ENCODE assay signal across 8 cellular contexts in the genomic region with DNA sequence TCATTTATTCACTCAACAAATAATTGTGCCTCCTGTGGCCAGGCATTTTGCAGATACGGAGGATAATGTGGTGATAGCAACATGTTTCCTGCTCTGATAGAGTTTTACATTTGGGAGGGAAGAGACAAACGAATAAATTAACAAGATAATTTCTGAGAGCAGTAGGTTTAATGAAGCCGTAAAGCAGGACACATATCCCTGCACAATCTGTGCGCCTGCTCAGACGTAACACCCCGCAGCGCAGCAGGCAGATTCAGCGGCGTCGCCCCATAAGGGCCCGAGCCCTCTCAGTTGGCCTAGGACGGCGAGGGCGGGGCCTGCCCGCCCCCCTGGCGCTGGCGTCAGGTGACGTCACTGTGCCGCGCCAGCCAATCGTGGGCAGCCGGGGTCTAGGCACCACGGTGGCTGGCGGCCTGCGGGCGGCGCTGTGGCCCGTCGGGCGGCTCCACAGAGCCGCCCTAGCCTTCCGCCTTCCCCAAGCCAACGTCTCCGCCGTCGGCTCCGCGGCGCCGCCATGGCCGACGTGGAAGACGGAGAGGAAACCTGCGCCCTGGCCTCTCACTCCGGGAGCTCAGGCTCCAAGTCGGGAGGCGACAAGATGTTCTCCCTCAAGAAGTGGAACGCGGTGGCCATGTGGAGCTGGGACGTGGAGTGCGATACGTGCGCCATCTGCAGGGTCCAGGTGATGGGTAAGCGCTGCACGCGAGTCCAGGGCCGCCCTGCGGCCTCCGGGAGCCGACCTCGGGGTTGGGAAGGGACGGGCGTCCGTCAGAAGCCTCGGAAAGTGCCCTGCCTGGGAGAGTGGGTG. TPM values are rescaled to one million over a fixed set of nuclear protein-coding genes. Genes with fewer than 3 reads are reported as not detected.
DNase-seq lines count a peak whose midpoint lies in the region; TF ChIP-seq lines count a peak whose summit lies in the region.

RNF7 (plus strand) TSS at position 471 of the 808 bp plus-strand sequence; CDS start at position 515, 44 bp downstream.

- peak within 1 kb of the TSS; percentile 88 for H3K4me3 ChIP-seq in MM.1S (ENCODE audit: low read length)
- H3K4me3 ChIP-seq in fibroblast of villous mesenchyme (ENCODE audit: low read depth, low read length) = peak within 1 kb of the TSS; percentile 93
- H3K4me3 ChIP-seq in stomach smooth muscle (ENCODE audit: low read length in 2 of 2) = peak within 1 kb of the TSS; percentile 96 to 97

- peak; percentile 81 for DNase-seq in GF-D8 (lab: John Stamatoyannopoulos, UW)
- DNase-seq in HCEC 1CT = peak; percentile 95
- DNase-seq in MM.1S = peak; percentile 97
- peak; percentile 81 for DNase-seq in SIG-M5 (lab: John Stamatoyannopoulos, UW)
- peak; percentile 98 for DNase-seq in activated gamma-delta T cell (lab: John Stamatoyannopoulos, UW)
- peak; percentile 95 for DNase-seq in fibroblast of villous mesenchyme (ENCODE audit: low read depth)
- DNase-seq in neural crest cell (ENCODE audit: low read depth, low spot score) = peak; percentile 93

- peaks cover 18% of the 10 kb centered on the region for H3K4me1 ChIP-seq in MM.1S (ENCODE audit: low read length)
- H3K4me1 ChIP-seq in stomach smooth muscle (ENCODE audit: control insufficient read depth, insufficient read depth, low read length) = peaks cover 10% of the 10 kb centered on the region

- H3K4me2 ChIP-seq in MM.1S (ENCODE audit: low read depth, low read length) = peak within 1 kb of the TSS; percentile 77

- peak within 1 kb of the TSS; percentile 98 for H3K27ac Mint-ChIP-seq in neural crest cell (ENCODE audit: unreplicated experiment)

- H3K9me3 ChIP-seq in MM.1S (replicated peaks; ENCODE audit: insufficient read depth, low read length) (no peaks in the 10 kb centered on the region), stomach smooth muscle (ENCODE audit: control insufficient read depth in 2 of 2, low read length in 2 of 2) (no peaks in the 10 kb centered on the region)

- peak within 1 kb of the TSS; percentile 84 for H3K9ac ChIP-seq in MM.1S (ENCODE audit: low read length)
- H3K9ac ChIP-seq in stomach smooth muscle (ENCODE audit: low read length in 2 of 2) = peak within 1 kb of the TSS; percentile 94 to 96

- H3K4me3 Mint-ChIP-seq in neural crest cell = peak within 1 kb of the TSS; percentile 92

- TF ChIP-seq CTCF in MM.1S (IDR thresholded peaks at IDR 0.05; ENCODE audit: low read length) = peak; percentile 76
- peak; percentile 86 for TF ChIP-seq CTCF in fibroblast of villous mesenchyme (IDR thresholded peaks at IDR 0.05; ENCODE audit: insufficient read depth, low read depth, low read length)
- TF ChIP-seq CTCF in neural crest cell (conservative IDR thresholded peaks at IDR 0.05) = peak; percentile 93

- H3K9me2 ChIP-seq in MM.1S (replicated peaks; ENCODE audit: insufficient read depth, low read length) = no peaks in the 10 kb centered on the region

- no peaks in the 10 kb centered on the region for H3K27me3 Mint-ChIP-seq in neural crest cell (ENCODE audit: low read depth)

- H4K20me1 ChIP-seq in MM.1S (ENCODE audit: insufficient read depth, low read length) = 0 out of 2 replicates have a peak, but pooled peaks cover 3% of the 10 kb centered on the region

- H3K36me3 ChIP-seq in MM.1S (replicated peaks; ENCODE audit: insufficient read depth, low read length) (0 out of 2 replicates have a peak, but pooled peaks cover 3% of the 10 kb centered on the region), stomach smooth muscle (ENCODE audit: control insufficient read depth in 2 of 2, insufficient read depth in 2 of 2, low read length in 2 of 2) (no peaks in the 10 kb centered on the region)

- no peaks in the 10 kb centered on the region; the same call in 1 of the 2 replicates for H3K27me3 ChIP-seq in MM.1S (replicated peaks; ENCODE audit: insufficient read depth, low read length)
- no peaks in the 10 kb centered on the region for H3K27me3 ChIP-seq in stomach smooth muscle (ENCODE audit: control insufficient read depth in 1 of 2, insufficient read depth in 2 of 2, low read length in 2 of 2)

- H3K4me1 Mint-ChIP-seq in neural crest cell = peaks cover 15% of the 10 kb centered on the region

- peak within 1 kb of the TSS; percentile 81 for H2AFZ ChIP-seq in MM.1S (ENCODE audit: low read length)

- H3K36me3 Mint-ChIP-seq in neural crest cell (ENCODE audit: low read depth) = no peaks in the 10 kb centered on the region

- no peaks in the 10 kb centered on the region for H3K9me3 Mint-ChIP-seq in neural crest cell

- H3K27ac ChIP-seq in MM.1S (ENCODE audit: low read length) (peak within 1 kb of the TSS; percentile 64), stomach smooth muscle (ENCODE audit: low read length) (peak within 1 kb of the TSS; percentile 82)

- peaks cover 46% of the 10 kb centered on the region for H3K79me2 ChIP-seq in MM.1S (ENCODE audit: low read length)

- H3F3A ChIP-seq in MM.1S (ENCODE audit: insufficient read depth, low read length) = no peaks in the 10 kb centered on the region

RNA-seq across cellular contexts. Expression of gene RNF7, which starts in this region (rescaled TPM):
- total RNA-seq in fibroblast of villous mesenchyme (43.5 and 57.0 TPM in 2 replicates), neural crest cell (103 and 107 TPM in 2 replicates)

Comparison
In these comparisons a context has a peak if more than half of its experiments do, and no peak if none do; other contexts are left out.
1. Peak in every context shown above with its lines: DNase-seq, H3K4me3 ChIP-seq and H3K27ac ChIP-seq.